In the genomic region with DNA sequence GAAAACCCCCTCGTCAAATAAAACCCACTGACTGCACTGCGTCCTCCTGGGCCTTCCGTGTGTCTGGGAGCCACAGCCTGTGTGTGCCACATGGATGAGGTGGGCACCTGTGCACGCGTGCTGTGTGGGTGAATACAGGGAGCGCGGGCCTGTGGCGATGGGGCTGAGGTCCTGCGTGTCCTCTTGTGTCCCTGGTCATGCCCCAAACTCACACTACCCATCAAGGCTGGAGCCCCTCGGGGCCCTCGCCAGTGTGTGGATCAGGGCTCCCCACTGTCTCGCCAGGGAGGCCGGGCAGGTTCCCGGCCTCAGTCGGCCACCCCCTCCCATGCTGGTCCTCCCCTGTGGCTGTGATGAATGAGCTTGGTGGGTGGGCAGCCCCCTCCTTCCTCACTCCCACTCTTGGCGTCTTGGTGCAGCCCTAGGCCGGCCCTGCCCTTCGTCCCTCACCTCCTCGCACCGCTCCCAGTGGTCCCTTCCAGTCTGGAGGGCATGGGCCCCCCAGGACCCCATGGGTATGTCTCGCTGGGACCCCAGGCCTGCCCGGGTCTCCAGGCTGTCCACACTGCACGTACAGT, we compare ENCODE assay signal across 8 cellular contexts. TPM values are rescaled to one million over a fixed set of nuclear protein-coding genes. Genes with fewer than 3 reads are reported as not detected.
DNase-seq lines count a peak whose midpoint lies in the region; ATAC-seq, FAIRE-seq and TF ChIP-seq lines count a peak whose summit lies in the region.

No MANE protein-coding gene starts in this region.

- intact Hi-C loops in right lobe of liver (cut with DNase I) (no loop called here), transverse colon (cut with DNase I; ENCODE audit: low total_unique reads) (no loop called here)

- WGBS in right lobe of liver (ENCODE audit: insufficient coverage, low coverage, low lambda C conversion rate, missing lambda C conversion rate) = 40% methylated on average over 2 of the region's 23 CpGs
- 70% methylated on average over 23 of the region's 23 CpGs; no CpG with 5 or more reads in 1 of the 2 donors for WGBS in transverse colon (ENCODE audit: low coverage in 1 of 2), 2 donors

- DNase-seq in activated naive CD4-positive, alpha-beta T cell treated with Interleukin-2 at 50 U/mL for 16 hours = no peak
- DNase-seq in astrocyte (ENCODE audit: low read depth) = no peak
- DNase-seq in right lobe of liver = no peak
- no peak for DNase-seq in transverse colon
- no peak for DNase-seq in mesenteric fat pad (ENCODE audit: low spot score)
- DNase-seq in H54 (ENCODE audit: insufficient read length, low spot score) = no peak
- no peak for DNase-seq in ecto neural progenitor cell (ENCODE audit: low spot score)

- peaks cover 65% of the 10 kb centered on the region for H3K4me1 ChIP-seq in astrocyte (ENCODE audit: insufficient read depth, low read length)
- H3K4me1 ChIP-seq in right lobe of liver = peaks cover 0 to 62% (median 25%) of the 10 kb centered on the region in 4 donors
- H3K4me1 ChIP-seq in transverse colon = peaks cover 40 to 83% (median 68%) of the 10 kb centered on the region in 4 donors

- H3K36me3 ChIP-seq in astrocyte (ENCODE audit: insufficient read depth, low read length) (peaks cover 3% of the 10 kb centered on the region), right lobe of liver (peaks cover 0 to 6% (median under 1%) of the 10 kb centered on the region in 4 donors), transverse colon (peaks cover 0 to under 1% (median 0%) of the 10 kb centered on the region in 4 donors)

- no peak overlapping the region for H3K27ac Mint-ChIP-seq in activated naive CD4-positive, alpha-beta T cell treated with anti-CD3 and anti-CD28 coated beads, Interleukin-2, amount 50 U/mL, for 24 hours
- H3K27ac Mint-ChIP-seq in astrocyte (ENCODE audit: unreplicated experiment) = peak overlapping the region; percentile 58

- no peak for TF ChIP-seq CTCF in astrocyte (IDR thresholded peaks at IDR 0.05; ENCODE audit: insufficient read depth, low read depth, low read length)
- TF ChIP-seq CTCF in right lobe of liver (IDR thresholded peaks at IDR 0.05) = no peak
- no peak for TF ChIP-seq CTCF in transverse colon (IDR thresholded peaks at IDR 0.05)

- H3K9me3 ChIP-seq in astrocyte (ENCODE audit: insufficient read depth, low read depth, low read length) = no peaks in the 10 kb centered on the region
- no peaks in the 10 kb centered on the region for H3K9me3 ChIP-seq in right lobe of liver
- no peaks in the 10 kb centered on the region for H3K9me3 ChIP-seq in transverse colon

- no peaks in the 10 kb centered on the region for H3K36me3 Mint-ChIP-seq in activated naive CD4-positive, alpha-beta T cell treated with anti-CD3 and anti-CD28 coated beads, Interleukin-2, amount 50 U/mL, for 24 hours
- no peaks in the 10 kb centered on the region for H3K36me3 Mint-ChIP-seq in astrocyte (ENCODE audit: low read depth, unreplicated experiment)

- H2AFZ ChIP-seq in astrocyte (ENCODE audit: low read depth, low read length) = peak overlapping the region; percentile 56

- peaks cover 35% of the 10 kb centered on the region for H3K4me1 Mint-ChIP-seq in activated naive CD4-positive, alpha-beta T cell treated with anti-CD3 and anti-CD28 coated beads, Interleukin-2, amount 50 U/mL, for 24 hours
- peaks cover 11% of the 10 kb centered on the region for H3K4me1 Mint-ChIP-seq in astrocyte (ENCODE audit: low read depth, unreplicated experiment)

- FAIRE-seq in astrocyte (lab: Jason Lieb, UNC) (no peak), H54 (lab: Jason Lieb, UNC) (no peak)

- H3K27me3 ChIP-seq in astrocyte (ENCODE audit: insufficient read depth, low read length) = no peaks in the 10 kb centered on the region
- no peaks in the 10 kb centered on the region for H3K27me3 ChIP-seq in right lobe of liver
- H3K27me3 ChIP-seq in transverse colon = peaks cover 50% of the 10 kb centered on the region

- H3K79me2 ChIP-seq in astrocyte (ENCODE audit: insufficient read depth, low read length) = peaks cover 42% of the 10 kb centered on the region

- H3K27me3 Mint-ChIP-seq in activated naive CD4-positive, alpha-beta T cell treated with anti-CD3 and anti-CD28 coated beads, Interleukin-2, amount 50 U/mL, for 24 hours = peaks cover 10% of the 10 kb centered on the region
- H3K27me3 Mint-ChIP-seq in astrocyte (ENCODE audit: low read depth, unreplicated experiment) = peaks cover 5% of the 10 kb centered on the region

- H3K4me3 ChIP-seq in astrocyte (ENCODE audit: insufficient read depth, low read depth, low read length) (peak overlapping the region; percentile 59), right lobe of liver (peak overlapping the region; percentile 37 to 75 (median 43)), transverse colon (peak overlapping the region; percentile 10 to 86 (median 60))

- H3K4me2 ChIP-seq in astrocyte (ENCODE audit: low read length) = peak overlapping the region; percentile 96

- in situ Hi-C loops in transverse colon (cut with MboI; ENCODE audit: low pct_ligation_motif_present in 1 of 4, low pct_unique_long_range_greater_than_20kb in 1 of 4, low sequenced_read_pairs in 3 of 4) = no loop called here

- peak overlapping the region; percentile 74 for H3K9ac ChIP-seq in astrocyte (ENCODE audit: low read length)

- H3K9me3 Mint-ChIP-seq in activated naive CD4-positive, alpha-beta T cell treated with anti-CD3 and anti-CD28 coated beads, Interleukin-2, amount 50 U/mL, for 24 hours = no peaks in the 10 kb centered on the region
- H3K9me3 Mint-ChIP-seq in astrocyte (ENCODE audit: unreplicated experiment) = no peaks in the 10 kb centered on the region

- H3K27ac ChIP-seq in astrocyte (ENCODE audit: low read depth, low read length) (peak overlapping the region; percentile 37), right lobe of liver (no peak overlapping the region), transverse colon (peak overlapping the region; percentile 88 to 95 (median 92))

- peak overlapping the region; percentile 62 for H3K4me3 Mint-ChIP-seq in activated naive CD4-positive, alpha-beta T cell treated with anti-CD3 and anti-CD28 coated beads, Interleukin-2, amount 50 U/mL, for 24 hours
- peak overlapping the region; percentile 74 for H3K4me3 Mint-ChIP-seq in astrocyte (ENCODE audit: unreplicated experiment)

- no peak for TF ChIP-seq EP300 in transverse colon (IDR thresholded peaks at IDR 0.05; ENCODE audit: low read depth)

- TF ChIP-seq POLR2A in right lobe of liver (IDR thresholded peaks at IDR 0.05) (no peak), transverse colon (IDR thresholded peaks at IDR 0.05) (no peak), H54 (IDR thresholded peaks at IDR 0.05; ENCODE audit: low read depth, low read length) (no peak)

- peaks cover 54% of the 10 kb centered on the region for H4K20me1 ChIP-seq in astrocyte (ENCODE audit: insufficient read depth, low read length)

- ATAC-seq in right lobe of liver = no peak

RNA-seq across cellular contexts. Expression of a gene that starts 0.7 kb away (rescaled TPM):
- total RNA-seq in astrocyte = 414 and 421 TPM in 2 replicates
- 100 to 1,000 TPM in 5 of 6 experiments, 10 to 100 TPM in 1; 70.8 to 156 (median 135) TPM for total RNA-seq in right lobe of liver
- total RNA-seq in transverse colon = 100 to 1,000 TPM; 252 to 650 (median 429) TPM
- total RNA-seq in mesenteric fat pad = 776 TPM

RNA-seq across cellular contexts. Expression of a gene that starts 4.3 kb away (rescaled TPM):
- total RNA-seq in astrocyte (2.6 TPM in 2 replicates), right lobe of liver (1 to 10 TPM; 2.2 to 4.0 (median 3.1) TPM), transverse colon (100 to 1,000 TPM in 3 of 4 donors, 10 to 100 TPM in 1; 82.7 to 373 (median 210) TPM), mesenteric fat pad (6.8 TPM)

RNA-seq across cellular contexts. Expression of a gene that starts 10.3 kb away (rescaled TPM):
- total RNA-seq in astrocyte (194 and 212 TPM in 2 replicates), right lobe of liver (10 to 100 TPM; 34.5 to 88.1 (median 72.9) TPM), transverse colon (10 to 100 TPM in 3 of 4 donors, 1 to 10 TPM in 1; 9.7 to 66.6 (median 32.7) TPM), mesenteric fat pad (203 TPM)

RNA-seq across cellular contexts. Expression of a gene that starts 10.6 kb away (rescaled TPM):
- 69.5 and 75.5 TPM in 2 replicates for total RNA-seq in astrocyte
- total RNA-seq in right lobe of liver = 10 to 100 TPM; 14.9 to 80.6 (median 30.5) TPM
- total RNA-seq in transverse colon = 10 to 100 TPM; 25.1 to 75.0 (median 32.4) TPM
- total RNA-seq in mesenteric fat pad = 120 TPM

RNA-seq across cellular contexts. Expression of a gene that starts 13.3 kb away (rescaled TPM):
- total RNA-seq in astrocyte (46.8 and 50.8 TPM in 2 replicates), right lobe of liver (10 to 100 TPM; 33.2 to 97.1 (median 69.6) TPM), transverse colon (100 to 1,000 TPM in 3 of 4 donors, 10 to 100 TPM in 1; 61.7 to 821 (median 134) TPM), mesenteric fat pad (1,877 TPM)

Comparison
In these comparisons a context has a peak if more than half of its experiments do, and no peak if none do; other contexts are left out.
1. H3K27ac ChIP-seq: peak in astrocyte (single experiment) and transverse colon (4 of 4); none in right lobe of liver (0 of 3).
2. RNA of a gene that starts 4.3 kb away (total RNA-seq): 82.7 to 373 TPM in transverse colon; 6.8 TPM in mesenteric fat pad (single experiment), 2.2 to 4.0 TPM in right lobe of liver and 2.6 TPM in astrocyte; every median in the first group is over 10 times any median in the second.
3. Peak in every context shown above with its lines, with median percentiles within 50 percentile points of each other: H3K4me3 ChIP-seq.